ENCODE assay signal across 2 cellular contexts in the genomic region with DNA sequence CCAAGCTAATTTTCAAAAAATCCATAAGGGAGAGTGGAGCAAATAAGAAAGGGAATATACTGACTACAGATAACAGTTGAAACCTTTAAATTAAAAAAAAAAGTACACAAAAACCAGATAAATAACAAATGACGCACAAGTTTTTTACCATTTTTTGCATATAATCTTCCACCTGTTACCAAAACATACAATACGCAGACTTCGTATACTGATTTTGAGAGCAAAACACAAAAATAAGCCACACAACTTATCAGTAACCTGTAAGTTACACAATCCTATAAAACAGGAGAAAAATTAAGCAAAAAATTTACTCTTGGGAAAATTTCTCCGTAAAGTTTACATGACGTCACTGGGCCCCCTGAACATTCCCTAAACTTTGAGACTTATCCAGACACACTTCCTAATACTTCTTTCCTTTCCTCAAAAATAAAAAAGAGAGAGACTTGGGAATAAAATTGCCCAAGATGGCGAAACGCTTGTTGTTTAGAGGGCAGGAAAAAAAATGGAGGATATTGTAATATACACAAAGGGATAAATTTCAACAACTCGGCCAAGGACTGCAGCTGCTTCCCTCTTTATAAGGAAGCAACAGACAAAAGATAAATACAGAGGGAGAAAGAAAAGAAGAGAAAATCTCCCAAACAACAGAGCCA.
TF ChIP-seq lines count a peak whose summit lies in the region.

No MANE protein-coding gene starts in this region.

TF ChIP-seq in K562, 482 proteins besides CTCF, POLR2A, EP300 and RAD21 (continued from another document and continues in another):
- TF ChIP-seq, protein P1, sequence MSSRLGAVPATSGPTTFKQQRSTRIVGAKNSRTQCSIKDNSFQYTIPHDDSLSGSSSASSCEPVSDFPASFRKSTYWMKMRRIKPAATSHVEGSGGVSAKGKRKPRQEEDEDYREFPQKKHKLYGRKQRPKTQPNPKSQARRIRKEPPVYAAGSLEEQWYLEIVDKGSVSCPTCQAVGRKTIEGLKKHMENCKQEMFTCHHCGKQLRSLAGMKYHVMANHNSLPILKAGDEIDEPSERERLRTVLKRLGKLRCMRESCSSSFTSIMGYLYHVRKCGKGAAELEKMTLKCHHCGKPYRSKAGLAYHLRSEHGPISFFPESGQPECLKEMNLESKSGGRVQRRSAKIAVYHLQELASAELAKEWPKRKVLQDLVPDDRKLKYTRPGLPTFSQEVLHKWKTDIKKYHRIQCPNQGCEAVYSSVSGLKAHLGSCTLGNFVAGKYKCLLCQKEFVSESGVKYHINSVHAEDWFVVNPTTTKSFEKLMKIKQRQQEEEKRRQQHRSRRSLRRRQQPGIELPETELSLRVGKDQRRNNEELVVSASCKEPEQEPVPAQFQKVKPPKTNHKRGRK (tag; IDR thresholded peaks at IDR 0.05), result peak; percentile 72; the same call in 1 of the 2 replicates
- TF ChIP-seq KLF13 (tag; IDR thresholded peaks at IDR 0.05; ENCODE audit: borderline replicate concordance, low read depth) (0 out of 2 replicates have a peak, but pooled peaks have one; percentile 40), CHCHD3 (CRISPR knock-in tag; IDR thresholded peaks at IDR 0.05) (0 out of 2 replicates have a peak, but pooled peaks have one; percentile 19), POLR2AphosphoS5 (IDR thresholded peaks at IDR 0.05; ENCODE audit: control insufficient read depth, insufficient read depth, low read depth, low read length) (no peak), NFXL1 (CRISPR knock-in tag; IDR thresholded peaks at IDR 0.05) (peak; percentile 49; the same call in 1 of the 2 replicates), TOE1 (IDR thresholded peaks at IDR 0.05; ENCODE audit: borderline replicate concordance) (no peak), TOE1 (CRISPR knock-in tag; IDR thresholded peaks at IDR 0.05; ENCODE audit: borderline replicate concordance, low read depth) (no peak), ATF7 (IDR thresholded peaks at IDR 0.05) (peak; percentile 88), ZNF311 (CRISPR knock-in tag; IDR thresholded peaks at IDR 0.05) (peak; percentile 39; the same call in 1 of the 2 replicates), ZNF184 (CRISPR knock-in tag; IDR thresholded peaks at IDR 0.05) (no peak)
- TF ChIP-seq, protein P2, sequence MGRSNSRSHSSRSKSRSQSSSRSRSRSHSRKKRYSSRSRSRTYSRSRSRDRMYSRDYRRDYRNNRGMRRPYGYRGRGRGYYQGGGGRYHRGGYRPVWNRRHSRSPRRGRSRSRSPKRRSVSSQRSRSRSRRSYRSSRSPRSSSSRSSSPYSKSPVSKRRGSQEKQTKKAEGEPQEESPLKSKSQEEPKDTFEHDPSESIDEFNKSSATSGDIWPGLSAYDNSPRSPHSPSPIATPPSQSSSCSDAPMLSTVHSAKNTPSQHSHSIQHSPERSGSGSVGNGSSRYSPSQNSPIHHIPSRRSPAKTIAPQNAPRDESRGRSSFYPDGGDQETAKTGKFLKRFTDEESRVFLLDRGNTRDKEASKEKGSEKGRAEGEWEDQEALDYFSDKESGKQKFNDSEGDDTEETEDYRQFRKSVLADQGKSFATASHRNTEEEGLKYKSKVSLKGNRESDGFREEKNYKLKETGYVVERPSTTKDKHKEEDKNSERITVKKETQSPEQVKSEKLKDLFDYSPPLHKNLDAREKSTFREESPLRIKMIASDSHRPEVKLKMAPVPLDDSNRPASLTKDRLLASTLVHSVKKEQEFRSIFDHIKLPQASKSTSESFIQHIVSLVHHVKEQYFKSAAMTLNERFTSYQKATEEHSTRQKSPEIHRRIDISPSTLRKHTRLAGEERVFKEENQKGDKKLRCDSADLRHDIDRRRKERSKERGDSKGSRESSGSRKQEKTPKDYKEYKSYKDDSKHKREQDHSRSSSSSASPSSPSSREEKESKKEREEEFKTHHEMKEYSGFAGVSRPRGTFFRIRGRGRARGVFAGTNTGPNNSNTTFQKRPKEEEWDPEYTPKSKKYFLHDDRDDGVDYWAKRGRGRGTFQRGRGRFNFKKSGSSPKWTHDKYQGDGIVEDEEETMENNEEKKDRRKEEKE (IDR thresholded peaks at IDR 0.05; ENCODE audit: borderline replicate concordance in 1 of 2, control insufficient read depth in 1 of 2, low read depth in 2 of 2, low read length in 1 of 2), result 0 out of 4 replicates have a peak, but pooled peaks of 1 of the 2 experiments have one; percentile 23
- TF ChIP-seq, protein P3, sequence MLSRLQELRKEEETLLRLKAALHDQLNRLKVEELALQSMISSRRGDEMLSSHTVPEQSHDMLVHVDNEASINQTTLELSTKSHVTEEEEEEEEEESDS (CRISPR knock-in tag; IDR thresholded peaks at IDR 0.05), result no peak
- TF ChIP-seq, protein P4, sequence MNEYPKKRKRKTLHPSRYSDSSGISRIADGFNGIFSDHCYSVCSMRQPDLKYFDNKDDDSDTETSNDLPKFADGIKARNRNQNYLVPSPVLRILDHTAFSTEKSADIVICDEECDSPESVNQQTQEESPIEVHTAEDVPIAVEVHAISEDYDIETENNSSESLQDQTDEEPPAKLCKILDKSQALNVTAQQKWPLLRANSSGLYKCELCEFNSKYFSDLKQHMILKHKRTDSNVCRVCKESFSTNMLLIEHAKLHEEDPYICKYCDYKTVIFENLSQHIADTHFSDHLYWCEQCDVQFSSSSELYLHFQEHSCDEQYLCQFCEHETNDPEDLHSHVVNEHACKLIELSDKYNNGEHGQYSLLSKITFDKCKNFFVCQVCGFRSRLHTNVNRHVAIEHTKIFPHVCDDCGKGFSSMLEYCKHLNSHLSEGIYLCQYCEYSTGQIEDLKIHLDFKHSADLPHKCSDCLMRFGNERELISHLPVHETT (CRISPR knock-in tag; conservative IDR thresholded peaks at IDR 0.05 in 1 of 2, IDR thresholded peaks at IDR 0.05 in 1 of 2), result peak in 1 of 2 experiments; percentile 83; a peak in 2 of 4 replicates
- TF ChIP-seq, protein P5, sequence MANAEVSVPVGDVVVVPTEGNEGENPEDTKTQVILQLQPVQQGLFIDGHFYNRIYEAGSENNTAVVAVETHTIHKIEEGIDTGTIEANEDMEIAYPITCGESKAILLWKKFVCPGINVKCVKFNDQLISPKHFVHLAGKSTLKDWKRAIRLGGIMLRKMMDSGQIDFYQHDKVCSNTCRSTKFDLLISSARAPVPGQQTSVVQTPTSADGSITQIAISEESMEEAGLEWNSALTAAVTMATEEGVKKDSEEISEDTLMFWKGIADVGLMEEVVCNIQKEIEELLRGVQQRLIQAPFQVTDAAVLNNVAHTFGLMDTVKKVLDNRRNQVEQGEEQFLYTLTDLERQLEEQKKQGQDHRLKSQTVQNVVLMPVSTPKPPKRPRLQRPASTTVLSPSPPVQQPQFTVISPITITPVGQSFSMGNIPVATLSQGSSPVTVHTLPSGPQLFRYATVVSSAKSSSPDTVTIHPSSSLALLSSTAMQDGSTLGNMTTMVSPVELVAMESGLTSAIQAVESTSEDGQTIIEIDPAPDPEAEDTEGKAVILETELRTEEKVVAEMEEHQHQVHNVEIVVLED (CRISPR knock-in tag; IDR thresholded peaks at IDR 0.05), result 0 out of 2 replicates have a peak, but pooled peaks have one; percentile 16
- TF ChIP-seq, protein P6, sequence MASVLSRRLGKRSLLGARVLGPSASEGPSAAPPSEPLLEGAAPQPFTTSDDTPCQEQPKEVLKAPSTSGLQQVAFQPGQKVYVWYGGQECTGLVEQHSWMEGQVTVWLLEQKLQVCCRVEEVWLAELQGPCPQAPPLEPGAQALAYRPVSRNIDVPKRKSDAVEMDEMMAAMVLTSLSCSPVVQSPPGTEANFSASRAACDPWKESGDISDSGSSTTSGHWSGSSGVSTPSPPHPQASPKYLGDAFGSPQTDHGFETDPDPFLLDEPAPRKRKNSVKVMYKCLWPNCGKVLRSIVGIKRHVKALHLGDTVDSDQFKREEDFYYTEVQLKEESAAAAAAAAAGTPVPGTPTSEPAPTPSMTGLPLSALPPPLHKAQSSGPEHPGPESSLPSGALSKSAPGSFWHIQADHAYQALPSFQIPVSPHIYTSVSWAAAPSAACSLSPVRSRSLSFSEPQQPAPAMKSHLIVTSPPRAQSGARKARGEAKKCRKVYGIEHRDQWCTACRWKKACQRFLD (CRISPR knock-in tag; IDR thresholded peaks at IDR 0.05), result peak; percentile 80

TF ChIP-seq in HepG2, 621 proteins besides CTCF, POLR2A, EP300 and RAD21 (continued from another document and continues in another):
- no peak for TF ChIP-seq JUNB (CRISPR knock-in tag; IDR thresholded peaks at IDR 0.05; ENCODE audit: borderline replicate concordance)
- TF ChIP-seq, protein P7, sequence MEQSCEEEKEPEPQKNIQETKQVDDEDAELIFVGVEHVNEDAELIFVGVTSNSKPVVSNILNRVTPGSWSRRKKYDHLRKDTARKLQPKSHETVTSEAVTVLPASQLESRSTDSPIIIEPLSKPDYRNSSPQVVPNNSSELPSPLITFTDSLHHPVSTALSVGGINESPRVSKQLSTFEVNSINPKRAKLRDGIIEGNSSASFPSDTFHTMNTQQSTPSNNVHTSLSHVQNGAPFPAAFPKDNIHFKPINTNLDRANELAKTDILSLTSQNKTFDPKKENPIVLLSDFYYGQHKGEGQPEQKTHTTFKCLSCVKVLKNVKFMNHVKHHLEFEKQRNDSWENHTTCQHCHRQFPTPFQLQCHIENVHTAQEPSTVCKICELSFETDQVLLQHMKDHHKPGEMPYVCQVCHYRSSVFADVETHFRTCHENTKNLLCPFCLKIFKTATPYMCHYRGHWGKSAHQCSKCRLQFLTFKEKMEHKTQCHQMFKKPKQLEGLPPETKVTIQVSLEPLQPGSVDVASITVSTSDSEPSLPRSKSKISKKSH (CRISPR knock-in tag; IDR thresholded peaks at IDR 0.05; ENCODE audit: borderline replicate concordance), result no peak
- no peak for TF ChIP-seq HNRNPUL1 (IDR thresholded peaks at IDR 0.05; ENCODE audit: low read depth, low read length)
- TF ChIP-seq, protein P8, sequence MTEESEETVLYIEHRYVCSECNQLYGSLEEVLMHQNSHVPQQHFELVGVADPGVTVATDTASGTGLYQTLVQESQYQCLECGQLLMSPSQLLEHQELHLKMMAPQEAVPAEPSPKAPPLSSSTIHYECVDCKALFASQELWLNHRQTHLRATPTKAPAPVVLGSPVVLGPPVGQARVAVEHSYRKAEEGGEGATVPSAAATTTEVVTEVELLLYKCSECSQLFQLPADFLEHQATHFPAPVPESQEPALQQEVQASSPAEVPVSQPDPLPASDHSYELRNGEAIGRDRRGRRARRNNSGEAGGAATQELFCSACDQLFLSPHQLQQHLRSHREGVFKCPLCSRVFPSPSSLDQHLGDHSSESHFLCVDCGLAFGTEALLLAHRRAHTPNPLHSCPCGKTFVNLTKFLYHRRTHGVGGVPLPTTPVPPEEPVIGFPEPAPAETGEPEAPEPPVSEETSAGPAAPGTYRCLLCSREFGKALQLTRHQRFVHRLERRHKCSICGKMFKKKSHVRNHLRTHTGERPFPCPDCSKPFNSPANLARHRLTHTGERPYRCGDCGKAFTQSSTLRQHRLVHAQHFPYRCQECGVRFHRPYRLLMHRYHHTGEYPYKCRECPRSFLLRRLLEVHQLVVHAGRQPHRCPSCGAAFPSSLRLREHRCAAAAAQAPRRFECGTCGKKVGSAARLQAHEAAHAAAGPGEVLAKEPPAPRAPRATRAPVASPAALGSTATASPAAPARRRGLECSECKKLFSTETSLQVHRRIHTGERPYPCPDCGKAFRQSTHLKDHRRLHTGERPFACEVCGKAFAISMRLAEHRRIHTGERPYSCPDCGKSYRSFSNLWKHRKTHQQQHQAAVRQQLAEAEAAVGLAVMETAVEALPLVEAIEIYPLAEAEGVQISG (CRISPR knock-in tag; IDR thresholded peaks at IDR 0.05), result no peak
- no peak for TF ChIP-seq SP2 (CRISPR knock-in tag; IDR thresholded peaks at IDR 0.05)
- 0 out of 2 replicates have a peak, but pooled peaks have one; percentile 23 for TF ChIP-seq CHD4 (IDR thresholded peaks at IDR 0.05; ENCODE audit: borderline replicate concordance, low read length)
- TF ChIP-seq, protein P9, sequence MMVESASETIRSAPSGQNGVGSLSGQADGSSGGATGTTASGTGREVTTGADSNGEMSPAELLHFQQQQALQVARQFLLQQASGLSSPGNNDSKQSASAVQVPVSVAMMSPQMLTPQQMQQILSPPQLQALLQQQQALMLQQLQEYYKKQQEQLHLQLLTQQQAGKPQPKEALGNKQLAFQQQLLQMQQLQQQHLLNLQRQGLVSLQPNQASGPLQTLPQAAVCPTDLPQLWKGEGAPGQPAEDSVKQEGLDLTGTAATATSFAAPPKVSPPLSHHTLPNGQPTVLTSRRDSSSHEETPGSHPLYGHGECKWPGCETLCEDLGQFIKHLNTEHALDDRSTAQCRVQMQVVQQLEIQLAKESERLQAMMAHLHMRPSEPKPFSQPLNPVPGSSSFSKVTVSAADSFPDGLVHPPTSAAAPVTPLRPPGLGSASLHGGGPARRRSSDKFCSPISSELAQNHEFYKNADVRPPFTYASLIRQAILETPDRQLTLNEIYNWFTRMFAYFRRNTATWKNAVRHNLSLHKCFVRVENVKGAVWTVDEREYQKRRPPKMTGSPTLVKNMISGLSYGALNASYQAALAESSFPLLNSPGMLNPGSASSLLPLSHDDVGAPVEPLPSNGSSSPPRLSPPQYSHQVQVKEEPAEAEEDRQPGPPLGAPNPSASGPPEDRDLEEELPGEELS (CRISPR knock-in tag; IDR thresholded peaks at IDR 0.05), result no peak
- no peak for TF ChIP-seq YEATS2 (CRISPR knock-in tag; IDR thresholded peaks at IDR 0.05; ENCODE audit: borderline replicate concordance)
- TF ChIP-seq NFE2 (CRISPR knock-in tag; IDR thresholded peaks at IDR 0.05), result no peak
- TF ChIP-seq ZNF598 (CRISPR knock-in tag; IDR thresholded peaks at IDR 0.05; ENCODE audit: borderline replicate concordance), result no peak
- peak; percentile 96 for TF ChIP-seq ATF7 (IDR thresholded peaks at IDR 0.05)
- TF ChIP-seq ATF7 (CRISPR knock-in tag; IDR thresholded peaks at IDR 0.05), result no peak
- TF ChIP-seq, protein P10, sequence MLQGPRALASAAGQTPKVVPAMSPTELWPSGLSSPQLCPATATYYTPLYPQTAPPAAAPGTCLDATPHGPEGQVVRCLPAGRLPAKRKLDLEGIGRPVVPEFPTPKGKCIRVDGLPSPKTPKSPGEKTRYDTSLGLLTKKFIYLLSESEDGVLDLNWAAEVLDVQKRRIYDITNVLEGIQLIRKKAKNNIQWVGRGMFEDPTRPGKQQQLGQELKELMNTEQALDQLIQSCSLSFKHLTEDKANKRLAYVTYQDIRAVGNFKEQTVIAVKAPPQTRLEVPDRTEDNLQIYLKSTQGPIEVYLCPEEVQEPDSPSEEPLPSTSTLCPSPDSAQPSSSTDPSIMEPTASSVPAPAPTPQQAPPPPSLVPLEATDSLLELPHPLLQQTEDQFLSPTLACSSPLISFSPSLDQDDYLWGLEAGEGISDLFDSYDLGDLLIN (CRISPR knock-in tag; IDR thresholded peaks at IDR 0.05; ENCODE audit: borderline replicate concordance), result no peak
